15 cellular contexts compared by ENCODE assay signal in the genomic region with DNA sequence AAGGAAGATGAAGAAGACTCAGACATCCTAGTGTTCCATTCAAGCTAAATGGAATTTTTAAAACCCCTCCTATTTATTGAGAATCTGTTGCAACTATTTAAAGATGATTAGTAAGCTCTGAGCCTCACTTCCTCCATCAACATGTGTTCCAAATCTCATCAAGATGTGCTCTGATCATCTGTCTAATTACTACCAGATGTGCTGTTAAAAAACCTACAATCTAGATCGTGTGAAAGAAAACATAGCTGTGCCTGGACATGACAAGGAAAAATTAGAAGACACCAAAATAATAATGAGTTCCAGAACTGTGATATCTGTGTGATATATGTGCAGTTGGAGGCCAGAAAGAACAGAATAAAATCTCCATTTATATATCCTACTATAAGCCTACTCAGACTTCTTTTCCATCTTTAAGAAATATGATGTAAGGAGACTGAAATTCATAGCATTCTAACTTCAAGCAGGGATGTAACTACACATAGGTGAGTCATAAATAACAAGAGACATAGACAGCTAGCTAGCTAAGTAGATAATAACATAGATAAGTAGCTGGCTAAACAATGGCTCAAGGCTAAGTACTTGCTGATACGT. TPM values are rescaled to one million over a fixed set of nuclear protein-coding genes. Genes with fewer than 3 reads are reported as not detected.
A peak's percentile ranks its signal among the peaks of the same experiment; 100 is the strongest.
DNase-seq lines count a peak whose midpoint lies in the region; ATAC-seq and TF ChIP-seq lines count a peak whose summit lies in the region.
"Had no signal": no experiment of that assay in that cellular context is flagged by ENCODE, and none has a peak within 500 bp of the region (broad histone marks: within the 10 kb centered on the region; RNA-seq: fewer than 3 reads in every experiment).

No MANE protein-coding gene starts in this region.

- CTCF ChIA-PET in MCF 10A (lab: Yijun Ruan, JAX) = interaction anchor here (0.6 to 1.6 kb wide), 5 partner anchors 21 to 290 kb away, joined by 3 to 6 read pairs (median 5); a partner anchor contains a TSS

- H3K27ac ChIP-seq in breast epithelium = no peak overlapping the region
- H3K27ac ChIP-seq: C4-2B had no signal

- peaks cover 78% of the 10 kb centered on the region for H3K36me3 Mint-ChIP-seq in MCF 10A (ENCODE audit: insufficient read depth, unreplicated experiment)
- peaks cover 56 to 64% of the 10 kb centered on the region in 2 donors for H3K36me3 Mint-ChIP-seq in stimulated activated naive B cell treated with anti-CD40 and anti-IgM and Interleukin-4, amounts not matched to agents 10 μg/mL and 1 μg/mL and 100 μg/mL, for 72 hours

- peak overlapping the region; percentile 39 for H3K4me3 Mint-ChIP-seq in MCF 10A (ENCODE audit: unreplicated experiment)
- H3K4me3 Mint-ChIP-seq in stimulated activated naive B cell treated with anti-CD40 and anti-IgM and Interleukin-4, amounts not matched to agents 10 μg/mL and 1 μg/mL and 100 μg/mL, for 72 hours = no peak overlapping the region

- H3K9me3 ChIP-seq in breast epithelium = no peaks in the 10 kb centered on the region

- no peaks in the 10 kb centered on the region for H3K27me3 ChIP-seq in breast epithelium

- DNase-seq in MCF 10A (ENCODE audit: unreplicated experiment) (no peak), breast epithelium (ENCODE audit: low spot score in 2 of 2) (no peak), SW480 (ENCODE audit: low spot score) (peak; percentile 42), fibroblast of gingiva (ENCODE audit: low read depth) (peak; percentile 59), cortex of kidney (lab: John Stamatoyannopoulos, UW) (no peak), GDM1 (lab: John Stamatoyannopoulos, UW) (no peak)
- no peak for DNase-seq in stimulated activated naive B cell treated with anti-CD40 and anti-IgM and Interleukin-4, amounts not matched to agents 10 μg/mL and 1 μg/mL and 100 μg/mL, for 72 hours
- DNase-seq: islet precursor cell; naive thymus-derived CD8-positive, alpha-beta T cell; NCI-H1694 had no signal

- TF ChIP-seq CTCF in MCF 10A (IDR thresholded peaks at IDR 0.05; ENCODE audit: unreplicated experiment) (no peak), breast epithelium (IDR thresholded peaks at IDR 0.05) (no peak)

- H3K4me1 Mint-ChIP-seq in MCF 10A (ENCODE audit: insufficient read depth, unreplicated experiment) = peaks cover 74% of the 10 kb centered on the region
- peaks cover 26 to 35% of the 10 kb centered on the region in 2 donors for H3K4me1 Mint-ChIP-seq in stimulated activated naive B cell treated with anti-CD40 and anti-IgM and Interleukin-4, amounts not matched to agents 10 μg/mL and 1 μg/mL and 100 μg/mL, for 72 hours

- no peak for ATAC-seq in stimulated activated naive B cell treated with anti-CD40 and anti-IgM and Interleukin-4, amounts not matched to agents 10 μg/mL and 1 μg/mL and 100 μg/mL, for 72 hours (replicated peaks)
- ATAC-seq in HG03354 (IDR thresholded peaks at IDR 0.05; ENCODE audit: poor library complexity, severe bottlenecking, unreplicated experiment) = no peak
- ATAC-seq: esophagus mucosa; naive thymus-derived CD8-positive, alpha-beta T cell had no signal

- H3K4me1 ChIP-seq in breast epithelium = no peaks in the 10 kb centered on the region

- H3K4me3 ChIP-seq in breast epithelium = no peak overlapping the region

- H3K9me3 Mint-ChIP-seq in MCF 10A (ENCODE audit: unreplicated experiment) = no peaks in the 10 kb centered on the region
- H3K9me3 Mint-ChIP-seq in stimulated activated naive B cell treated with anti-CD40 and anti-IgM and Interleukin-4, amounts not matched to agents 10 μg/mL and 1 μg/mL and 100 μg/mL, for 72 hours = no peaks in the 10 kb centered on the region
- H3K9me3 Mint-ChIP-seq: brain; IgD-negative memory B cell; naive thymus-derived CD8-positive, alpha-beta T cell had no signal

- no TSS peak for BruUV-seq in MCF 10A (replicated peaks; lab: Mats Ljungman, UMichigan)

- POLR2A ChIA-PET in MCF 10A (lab: Yijun Ruan, JAX) = interaction anchor here (0.6 to 7.2 kb wide), 10 partner anchors 8 to 928 kb away, joined by 3 to 77 read pairs (median 7); a partner anchor contains a TSS

- intact Hi-C loops in MCF 10A (cut with micrococcal nuclease) = loop anchor here (1.0 kb wide), 1 partner anchor 45 kb away; a partner anchor contains a TSS
- intact Hi-C loops in breast epithelium (cut with DNase I; ENCODE audit: low total_unique reads) = no loop called here

- no peak for TF ChIP-seq POLR2A in breast epithelium (IDR thresholded peaks at IDR 0.05)

- H3K27ac Mint-ChIP-seq in MCF 10A (ENCODE audit: low read depth, unreplicated experiment) = peak overlapping the region; percentile 96
- H3K27ac Mint-ChIP-seq in stimulated activated naive B cell treated with anti-CD40 and anti-IgM and Interleukin-4, amounts not matched to agents 10 μg/mL and 1 μg/mL and 100 μg/mL, for 72 hours = peak overlapping the region; percentile 52

- peaks cover 26% of the 10 kb centered on the region for H3K36me3 ChIP-seq in breast epithelium

- H3K27me3 Mint-ChIP-seq in MCF 10A (ENCODE audit: insufficient read depth, unreplicated experiment) = no peaks in the 10 kb centered on the region
- H3K27me3 Mint-ChIP-seq in stimulated activated naive B cell treated with anti-CD40 and anti-IgM and Interleukin-4, amounts not matched to agents 10 μg/mL and 1 μg/mL and 100 μg/mL, for 72 hours = no peaks in the 10 kb centered on the region
- H3K27me3 Mint-ChIP-seq: brain; IgD-negative memory B cell; naive thymus-derived CD8-positive, alpha-beta T cell had no signal

RNA-seq across cellular contexts. Expression of a gene that starts 7.7 kb away (rescaled TPM):
- 73.3 and 83.6 TPM in 2 replicates for total RNA-seq in MCF 10A (2022)
- 10 to 100 TPM; 57.4 to 74.2 (median 61.3) TPM for total RNA-seq in breast epithelium

RNA-seq across cellular contexts. Expression of a gene that starts 8.0 kb away (rescaled TPM):
- total RNA-seq in MCF 10A (2022) (10.2 and 12.9 TPM in 2 replicates), breast epithelium (10 to 100 TPM; 10.5 to 11.5 (median 11.5) TPM)

RNA-seq across cellular contexts. Expression of a gene that starts 45.8 kb away (rescaled TPM):
- 120 and 124 TPM in 2 replicates for total RNA-seq in MCF 10A (2022)
- 100 to 1,000 TPM in 1 of 3 donors, 10 to 100 TPM in 2; 90.5 to 170 (median 93.4) TPM for total RNA-seq in breast epithelium

RNA-seq across cellular contexts. Expression of a gene that starts 46.0 kb away (rescaled TPM):
- total RNA-seq in MCF 10A (2022) (31.6 and 35.0 TPM in 2 replicates), breast epithelium (10 to 100 TPM; 15.1 to 19.9 (median 17.9) TPM)

Comparison
In these comparisons a context has a peak if more than half of its experiments do, and no peak if none do; other contexts are left out.
1. DNase-seq: peak in SW480 (single experiment) and fibroblast of gingiva (single experiment); none in MCF 10A (single experiment), breast epithelium (0 of 2), stimulated activated naive B cell treated with anti-CD40 and anti-IgM and Interleukin-4, amounts not matched to agents 10 μg/mL and 1 μg/mL and 100 μg/mL, for 72 hours (single experiment), cortex of kidney (single experiment) and GDM1 (single experiment).